In genomic region chr11:62621567-62622470, GRCh38 we compare ENCODE assay signal across 1 cellular context.
A peak's percentile ranks its signal among the peaks of the same experiment; 100 is the strongest.
TF ChIP-seq lines count a peak whose summit lies in the region.

Gene B3GAT3, minus strand, starts transcription at chr11:62621986. Its CDS starts 39 bp downstream, at chr11:62621947.

TF ChIP-seq in HepG2, 621 proteins besides CTCF, POLR2A, EP300 and RAD21 (continued from another document and continues in another):
- TF ChIP-seq SNAPC4 (CRISPR knock-in tag; IDR thresholded peaks at IDR 0.05) (peak; percentile 73), SALL1 (CRISPR knock-in tag; IDR thresholded peaks at IDR 0.05) (peak; percentile 83), ZNF253 (CRISPR knock-in tag; IDR thresholded peaks at IDR 0.05; ENCODE audit: borderline replicate concordance) (0 out of 2 replicates have a peak, but pooled peaks have one; percentile 67), HOXD1 (CRISPR knock-in tag; IDR thresholded peaks at IDR 0.05) (no peak), ZNF160 (CRISPR knock-in tag; IDR thresholded peaks at IDR 0.05) (peak; percentile 70; the same call in 1 of the 2 replicates), SIN3B (IDR thresholded peaks at IDR 0.05; ENCODE audit: low read length) (peak; percentile 55; the same call in 1 of the 2 replicates), KLF6 (CRISPR knock-in tag; IDR thresholded peaks at IDR 0.05) (peak; percentile 83; the same call in 1 of the 2 replicates), ZNF20 (CRISPR knock-in tag; IDR thresholded peaks at IDR 0.05) (0 out of 2 replicates have a peak, but pooled peaks have one; percentile 54), ZNF317 (CRISPR knock-in tag; IDR thresholded peaks at IDR 0.05) (peak; percentile 91), ZNF33A (CRISPR knock-in tag; IDR thresholded peaks at IDR 0.05; ENCODE audit: borderline replicate concordance) (no peak), IRF2 (CRISPR knock-in tag; IDR thresholded peaks at IDR 0.05) (peak; percentile 85; the same call in 1 of the 2 replicates), SATB2 (CRISPR knock-in tag; IDR thresholded peaks at IDR 0.05) (0 out of 2 replicates have a peak, but pooled peaks have one; percentile 43), STAT6 (CRISPR knock-in tag; IDR thresholded peaks at IDR 0.05; ENCODE audit: borderline replicate concordance) (peak; percentile 78), ZNF468 (CRISPR knock-in tag; IDR thresholded peaks at IDR 0.05) (no peak), BCL6 (CRISPR knock-in tag; IDR thresholded peaks at IDR 0.05) (peak; percentile 36; the same call in 1 of the 2 replicates), MED8 (CRISPR knock-in tag; IDR thresholded peaks at IDR 0.05; ENCODE audit: insufficient replicate concordance) (peak; percentile 57), HINFP (CRISPR knock-in tag; IDR thresholded peaks at IDR 0.05; ENCODE audit: low read depth) (no peak), ZNF564 (CRISPR knock-in tag; IDR thresholded peaks at IDR 0.05) (no peak; the same call in 1 of the 2 replicates), ZNF614 (CRISPR knock-in tag; IDR thresholded peaks at IDR 0.05; ENCODE audit: borderline replicate concordance) (peak; percentile 82; the same call in 1 of the 2 replicates), THAP7 (CRISPR knock-in tag; IDR thresholded peaks at IDR 0.05) (peak; percentile 64; the same call in 1 of the 2 replicates), ZNF788 (CRISPR knock-in tag; IDR thresholded peaks at IDR 0.05; ENCODE audit: borderline replicate concordance) (peak; percentile 96), ZNF670 (CRISPR knock-in tag; IDR thresholded peaks at IDR 0.05; ENCODE audit: borderline replicate concordance) (no peak; the same call in none of the 2 replicates), JUND (CRISPR knock-in tag; IDR thresholded peaks at IDR 0.05) (peak; percentile 91), PHF20 (CRISPR knock-in tag; IDR thresholded peaks at IDR 0.05) (peak; percentile 92), MEF2D (CRISPR knock-in tag; IDR thresholded peaks at IDR 0.05) (peak; percentile 59; the same call in 1 of the 2 replicates), SMC3 (IDR thresholded peaks at IDR 0.05; ENCODE audit: low read length) (no peak), CHD2 (IDR thresholded peaks at IDR 0.05; ENCODE audit: low read depth, low read length) (peak; percentile 75), DRAP1 (CRISPR knock-in tag; IDR thresholded peaks at IDR 0.05) (peak; percentile 71), SP140L (CRISPR knock-in tag; IDR thresholded peaks at IDR 0.05; ENCODE audit: borderline replicate concordance) (no peak), DPF2 (CRISPR knock-in tag; IDR thresholded peaks at IDR 0.05; ENCODE audit: borderline replicate concordance, low read depth) (0 out of 2 replicates have a peak, but pooled peaks have one; percentile 26), GLI4 (CRISPR knock-in tag; IDR thresholded peaks at IDR 0.05; ENCODE audit: borderline replicate concordance) (no peak), ZNF605 (CRISPR knock-in tag; IDR thresholded peaks at IDR 0.05) (peak; percentile 95), ZNF580 (CRISPR knock-in tag; IDR thresholded peaks at IDR 0.05; ENCODE audit: borderline replicate concordance, low read depth) (peak; percentile 90), NFE2 (CRISPR knock-in tag; IDR thresholded peaks at IDR 0.05) (no peak), ZNF44 (CRISPR knock-in tag; IDR thresholded peaks at IDR 0.05) (peak; percentile 94), ZNF704 (CRISPR knock-in tag; IDR thresholded peaks at IDR 0.05; ENCODE audit: borderline replicate concordance) (0 out of 2 replicates have a peak, but pooled peaks have one; percentile 68), NFATC3 (CRISPR knock-in tag; IDR thresholded peaks at IDR 0.05) (peak; percentile 83; the same call in 1 of the 2 replicates), SNAPC5 (CRISPR knock-in tag; IDR thresholded peaks at IDR 0.05; ENCODE audit: borderline replicate concordance) (no peak), RFX3 (CRISPR knock-in tag; IDR thresholded peaks at IDR 0.05) (no peak), GTF3A (CRISPR knock-in tag; conservative IDR thresholded peaks at IDR 0.05) (no peak), E2F1 (CRISPR knock-in tag; IDR thresholded peaks at IDR 0.05) (peak; percentile 95), ZNF329 (CRISPR knock-in tag; IDR thresholded peaks at IDR 0.05; ENCODE audit: low read depth) (0 out of 2 replicates have a peak, but pooled peaks have one; percentile 50), MEIS1 (CRISPR knock-in tag; IDR thresholded peaks at IDR 0.05; ENCODE audit: borderline replicate concordance) (no peak), RXRB (CRISPR knock-in tag; IDR thresholded peaks at IDR 0.05; ENCODE audit: borderline replicate concordance) (peak; percentile 57; the same call in 1 of the 2 replicates), RARG (CRISPR knock-in tag; IDR thresholded peaks at IDR 0.05; ENCODE audit: low read depth) (no peak), ZNF556 (CRISPR knock-in tag; IDR thresholded peaks at IDR 0.05; ENCODE audit: borderline replicate concordance) (0 out of 2 replicates have a peak, but pooled peaks have one; percentile 53), KLF9 (CRISPR knock-in tag; IDR thresholded peaks at IDR 0.05; ENCODE audit: low read depth) (no peak), ZNF501 (CRISPR knock-in tag; IDR thresholded peaks at IDR 0.05) (peak; percentile 67)
- TF ChIP-seq, protein P1, sequence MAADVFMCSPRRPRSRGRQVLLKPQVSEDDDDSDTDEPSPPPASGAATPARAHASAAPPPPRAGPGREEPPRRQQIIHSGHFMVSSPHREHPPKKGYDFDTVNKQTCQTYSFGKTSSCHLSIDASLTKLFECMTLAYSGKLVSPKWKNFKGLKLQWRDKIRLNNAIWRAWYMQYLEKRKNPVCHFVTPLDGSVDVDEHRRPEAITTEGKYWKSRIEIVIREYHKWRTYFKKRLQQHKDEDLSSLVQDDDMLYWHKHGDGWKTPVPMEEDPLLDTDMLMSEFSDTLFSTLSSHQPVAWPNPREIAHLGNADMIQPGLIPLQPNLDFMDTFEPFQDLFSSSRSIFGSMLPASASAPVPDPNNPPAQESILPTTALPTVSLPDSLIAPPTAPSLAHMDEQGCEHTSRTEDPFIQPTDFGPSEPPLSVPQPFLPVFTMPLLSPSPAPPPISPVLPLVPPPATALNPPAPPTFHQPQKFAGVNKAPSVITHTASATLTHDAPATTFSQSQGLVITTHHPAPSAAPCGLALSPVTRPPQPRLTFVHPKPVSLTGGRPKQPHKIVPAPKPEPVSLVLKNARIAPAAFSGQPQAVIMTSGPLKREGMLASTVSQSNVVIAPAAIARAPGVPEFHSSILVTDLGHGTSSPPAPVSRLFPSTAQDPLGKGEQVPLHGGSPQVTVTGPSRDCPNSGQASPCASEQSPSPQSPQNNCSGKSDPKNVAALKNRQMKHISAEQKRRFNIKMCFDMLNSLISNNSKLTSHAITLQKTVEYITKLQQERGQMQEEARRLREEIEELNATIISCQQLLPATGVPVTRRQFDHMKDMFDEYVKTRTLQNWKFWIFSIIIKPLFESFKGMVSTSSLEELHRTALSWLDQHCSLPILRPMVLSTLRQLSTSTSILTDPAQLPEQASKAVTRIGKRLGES (CRISPR knock-in tag; IDR thresholded peaks at IDR 0.05; ENCODE audit: borderline replicate concordance) = peak; percentile 73; the same call in 1 of the 2 replicates
- TF ChIP-seq, protein P2, sequence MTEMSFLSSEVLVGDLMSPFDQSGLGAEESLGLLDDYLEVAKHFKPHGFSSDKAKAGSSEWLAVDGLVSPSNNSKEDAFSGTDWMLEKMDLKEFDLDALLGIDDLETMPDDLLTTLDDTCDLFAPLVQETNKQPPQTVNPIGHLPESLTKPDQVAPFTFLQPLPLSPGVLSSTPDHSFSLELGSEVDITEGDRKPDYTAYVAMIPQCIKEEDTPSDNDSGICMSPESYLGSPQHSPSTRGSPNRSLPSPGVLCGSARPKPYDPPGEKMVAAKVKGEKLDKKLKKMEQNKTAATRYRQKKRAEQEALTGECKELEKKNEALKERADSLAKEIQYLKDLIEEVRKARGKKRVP (CRISPR knock-in tag; IDR thresholded peaks at IDR 0.05) = peak in 1 of 2 experiments; percentile 75; a peak in 2 of 4 replicates
